ENCODE assay signal across 13 cellular contexts in the genomic region with DNA sequence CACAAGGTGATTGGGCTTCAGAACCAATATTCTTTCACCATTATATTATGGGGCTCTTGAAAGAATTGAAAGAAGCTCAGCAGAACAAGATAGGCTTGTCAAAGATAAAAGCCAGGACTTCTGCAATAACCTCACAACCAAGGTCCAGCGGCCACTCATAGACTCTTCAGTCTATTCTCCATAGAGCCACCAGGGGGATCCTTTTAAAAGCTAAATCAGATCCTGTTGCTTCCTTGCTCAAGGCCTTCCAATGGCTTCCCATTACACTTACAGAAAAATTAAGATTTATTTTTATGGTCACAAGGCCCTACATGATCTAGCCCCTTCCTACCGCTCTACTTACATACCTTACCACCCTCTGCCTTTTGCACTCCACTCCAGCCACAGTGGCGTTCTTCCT.
DNase-seq lines count a peak whose midpoint lies in the region; ATAC-seq and TF ChIP-seq lines count a peak whose summit lies in the region.
"Had no signal": no experiment of that assay in that cellular context is flagged by ENCODE, and none has a peak within 500 bp of the region (broad histone marks: within the 10 kb centered on the region; RNA-seq: fewer than 3 reads in every experiment).

No MANE protein-coding gene starts in this region.

- DNase-seq in MCF 10A (ENCODE audit: unreplicated experiment) (peak; percentile 38), breast epithelium (ENCODE audit: low spot score in 2 of 2) (no peak), astrocyte of the cerebellum (ENCODE audit: low read depth) (no peak), upper lobe of right lung (no peak), prostate gland (ENCODE audit: low spot score) (no peak)
- DNase-seq: activated T-cell treated with anti-CD3 and anti-CD28 coated beads, Interleukin-2, amount 50 U/mL, for 24 hours; CD4-positive, alpha-beta T cell; head of caudate nucleus; NCI-H1417 treated with DMSO at 0.1 percent for 48 hours had no signal

- no peak overlapping the region for H2AFZ ChIP-seq in Loucy (ENCODE audit: low read length)

- intact Hi-C loops in MCF 10A (cut with micrococcal nuclease) (loop anchor here (1.0 kb wide), 1 partner anchor 222 kb away; no protein-coding TSS in a partner anchor), breast epithelium (cut with DNase I; ENCODE audit: low total_unique reads) (no loop called here), upper lobe of right lung (cut with DNase I) (no loop called here), prostate gland (cut with DNase I) (no loop called here)

- no peak overlapping the region for H3K9ac ChIP-seq in Loucy (ENCODE audit: low read depth, low read length, poor library complexity, severe bottlenecking)

- peak; percentile 20 for TF ChIP-seq CTCF in MCF 10A (IDR thresholded peaks at IDR 0.05; ENCODE audit: unreplicated experiment)
- TF ChIP-seq CTCF in breast epithelium (IDR thresholded peaks at IDR 0.05): no peak
- peak; percentile 42 for TF ChIP-seq CTCF in Loucy (conservative IDR thresholded peaks at IDR 0.05; ENCODE audit: low read length)
- TF ChIP-seq CTCF in astrocyte of the cerebellum (IDR thresholded peaks at IDR 0.05; ENCODE audit: low read depth, low read length, missing control alignments): peak; percentile 18
- TF ChIP-seq CTCF in upper lobe of right lung (IDR thresholded peaks at IDR 0.05): peak; percentile 21
- peak in 2 of 4 experiments; percentile 24 to 40 for TF ChIP-seq CTCF in prostate gland (IDR thresholded peaks at IDR 0.05)

- H3K4me2 ChIP-seq in Loucy (ENCODE audit: low read depth, low read length, poor library complexity, severe bottlenecking): no peak overlapping the region

- no peaks in the 10 kb centered on the region for H3K27me3 ChIP-seq in breast epithelium
- no peaks in the 10 kb centered on the region for H3K27me3 ChIP-seq in Loucy (ENCODE audit: insufficient read depth, low read length, poor library complexity, severe bottlenecking)
- no peaks in the 10 kb centered on the region for H3K27me3 ChIP-seq in upper lobe of right lung
- no peaks in the 10 kb centered on the region for H3K27me3 ChIP-seq in prostate gland (replicated peaks; ENCODE audit: insufficient read depth)

- no peaks in the 10 kb centered on the region for H3K4me1 Mint-ChIP-seq in MCF 10A (ENCODE audit: insufficient read depth, unreplicated experiment)
- H3K4me1 Mint-ChIP-seq: central memory CD8-positive, alpha-beta T cell had no signal

- no peaks in the 10 kb centered on the region for H3K79me2 ChIP-seq in Loucy (ENCODE audit: insufficient read depth, low read length)

- no peak overlapping the region for H3K27ac Mint-ChIP-seq in MCF 10A (ENCODE audit: low read depth, unreplicated experiment)
- H3K27ac Mint-ChIP-seq: activated T-cell treated with anti-CD3 and anti-CD28 coated beads, Interleukin-2, amount 50 U/mL, for 24 hours; CD4-positive, alpha-beta T cell had no signal

- in situ Hi-C loops in astrocyte of the cerebellum (cut with HindIII; ENCODE audit: low sequenced_read_pairs): no loop called here

- no TSS peak for BruUV-seq in MCF 10A (replicated peaks; lab: Mats Ljungman, UMichigan)

- no peak for ATAC-seq in upper lobe of right lung
- ATAC-seq in esophagus mucosa: no peak
- no peak for ATAC-seq in HG03432 (IDR thresholded peaks at IDR 0.05; ENCODE audit: unreplicated experiment)

- no peak for TF ChIP-seq POLR2A in breast epithelium (IDR thresholded peaks at IDR 0.05)
- no peak for TF ChIP-seq POLR2A in prostate gland (IDR thresholded peaks at IDR 0.05)

- no peak overlapping the region for H3K4me3 Mint-ChIP-seq in MCF 10A (ENCODE audit: unreplicated experiment)
- H3K4me3 Mint-ChIP-seq: activated T-cell treated with anti-CD3 and anti-CD28 coated beads, Interleukin-2, amount 50 U/mL, for 24 hours; CD4-positive, alpha-beta T cell; central memory CD8-positive, alpha-beta T cell had no signal

- H3K27ac ChIP-seq in breast epithelium (no peak overlapping the region), upper lobe of right lung (no peak overlapping the region), prostate gland (no peak overlapping the region)

- POLR2A ChIA-PET in MCF 10A (lab: Yijun Ruan, JAX): no interaction called here

- H3K36me3 ChIP-seq in breast epithelium: no peaks in the 10 kb centered on the region
- H3K36me3 ChIP-seq in Loucy (ENCODE audit: insufficient read depth, low read length): no peaks in the 10 kb centered on the region
- H3K36me3 ChIP-seq in upper lobe of right lung: no peaks in the 10 kb centered on the region
- no peaks in the 10 kb centered on the region for H3K36me3 ChIP-seq in prostate gland

- H3K36me3 Mint-ChIP-seq in MCF 10A (ENCODE audit: insufficient read depth, unreplicated experiment): no peaks in the 10 kb centered on the region

- H3K4me3 ChIP-seq in breast epithelium: no peak overlapping the region
- H3K4me3 ChIP-seq in Loucy (ENCODE audit: low read length, poor library complexity, severe bottlenecking): no peak overlapping the region
- no peak overlapping the region for H3K4me3 ChIP-seq in astrocyte of the cerebellum (ENCODE audit: low read depth, low read length)
- no peak overlapping the region for H3K4me3 ChIP-seq in upper lobe of right lung
- H3K4me3 ChIP-seq in prostate gland: no peak overlapping the region

- H3K9me3 Mint-ChIP-seq in MCF 10A (ENCODE audit: unreplicated experiment): peaks cover 7% of the 10 kb centered on the region
- H3K9me3 Mint-ChIP-seq: central memory CD8-positive, alpha-beta T cell had no signal

- H3K9me3 ChIP-seq in breast epithelium (no peaks in the 10 kb centered on the region), Loucy (ENCODE audit: insufficient read depth, low read depth, low read length) (no peaks in the 10 kb centered on the region), upper lobe of right lung (no peaks in the 10 kb centered on the region), prostate gland (no peaks in the 10 kb centered on the region)

- H3F3A ChIP-seq in Loucy (ENCODE audit: low read depth): no peaks in the 10 kb centered on the region

- H3K27me3 Mint-ChIP-seq in MCF 10A (ENCODE audit: insufficient read depth, unreplicated experiment): no peaks in the 10 kb centered on the region
- H3K27me3 Mint-ChIP-seq: activated T-cell treated with anti-CD3 and anti-CD28 coated beads, Interleukin-2, amount 50 U/mL, for 24 hours; CD4-positive, alpha-beta T cell; central memory CD8-positive, alpha-beta T cell had no signal

- H3K4me1 ChIP-seq in breast epithelium: no peaks in the 10 kb centered on the region
- no peaks in the 10 kb centered on the region for H3K4me1 ChIP-seq in Loucy (ENCODE audit: insufficient read depth, low read length, poor library complexity, severe bottlenecking)
- H3K4me1 ChIP-seq in upper lobe of right lung: no peaks in the 10 kb centered on the region
- no peaks in the 10 kb centered on the region for H3K4me1 ChIP-seq in prostate gland (replicated peaks)

- CTCF ChIA-PET in MCF 10A (lab: Yijun Ruan, JAX): interaction anchor here (0.6 to 1.5 kb wide), 3 partner anchors 20 to 353 kb away, joined by 3 read pairs; no protein-coding TSS in a partner anchor

- H4K20me1 ChIP-seq in Loucy (ENCODE audit: insufficient read depth, low read length, poor library complexity, severe bottlenecking): no peaks in the 10 kb centered on the region

- H3K9me2 ChIP-seq in Loucy (replicated peaks; ENCODE audit: low read depth, low read length): no peaks in the 10 kb centered on the region

- 88% methylated on average over 3 of the region's 3 CpGs for WGBS in prostate gland

Comparison
In these comparisons a context has a peak if more than half of its experiments do, and no peak if none do; other contexts are left out.
1. CTCF ChIP-seq: peak in MCF 10A (single experiment), Loucy (single experiment), astrocyte of the cerebellum (single experiment) and upper lobe of right lung (single experiment); none in breast epithelium (0 of 3).